Comparison of ENCODE assay signal across 8 cellular contexts in the genomic region with DNA sequence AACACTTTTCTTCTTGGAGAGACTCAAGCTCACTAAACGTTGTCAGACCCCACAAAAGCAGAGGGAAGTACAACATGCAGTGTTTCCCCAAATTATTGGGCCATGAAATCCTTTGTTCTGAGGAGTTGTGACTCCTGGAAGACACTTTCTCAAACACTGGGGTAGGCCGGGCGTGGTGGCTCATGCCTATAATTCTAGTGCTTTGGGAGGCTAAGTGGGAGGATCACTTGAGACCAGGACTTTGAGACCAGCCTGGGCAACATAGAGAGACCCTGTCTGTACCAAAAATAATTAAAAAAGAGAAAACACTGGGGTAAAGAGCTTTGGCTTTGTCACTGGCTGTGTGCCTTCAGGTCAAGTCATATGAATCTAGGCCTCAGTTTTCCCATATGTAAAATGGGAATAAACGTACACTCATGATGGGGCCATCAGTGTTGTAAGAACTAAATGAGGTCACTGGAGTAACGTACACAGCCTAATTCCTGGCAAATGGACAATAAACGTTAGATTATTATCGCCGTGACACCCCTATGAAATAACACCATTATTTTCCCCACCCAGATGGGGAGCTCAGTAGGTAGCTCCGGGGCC.
DNase-seq lines count a peak whose midpoint lies in the region; ATAC-seq and TF ChIP-seq lines count a peak whose summit lies in the region.

No MANE protein-coding gene starts in this region.

- no peak for TF ChIP-seq EP300 in esophagus muscularis mucosa (IDR thresholded peaks at IDR 0.05)

- H4K20me1 ChIP-seq in DOHH2 (ENCODE audit: control insufficient read depth, insufficient read depth, low read depth, low read length): no peaks in the 10 kb centered on the region

- intact Hi-C loops in esophagus muscularis mucosa (cut with DNase I) (loop anchor here (1.0 to 2.0 kb wide), 2 partner anchors 307 to 352 kb away; no protein-coding TSS in a partner anchor), prostate gland (cut with DNase I) (loop anchor here (2.0 to 10.0 kb wide), 4 partner anchors 354 to 816 kb away; a partner anchor contains a TSS), sciatic nerve (cut with DNase I) (loop anchor here (5.0 kb wide), 1 partner anchor 306 kb away; no protein-coding TSS in a partner anchor)

- H3K9me3 ChIP-seq in DOHH2 (ENCODE audit: control insufficient read depth, insufficient read depth, low read length) (no peaks in the 10 kb centered on the region), Peyer's patch (no peaks in the 10 kb centered on the region), esophagus muscularis mucosa (no peaks in the 10 kb centered on the region), prostate gland (no peaks in the 10 kb centered on the region)

- no peak for ATAC-seq in sciatic nerve
- ATAC-seq in GM18870 (IDR thresholded peaks at IDR 0.05; ENCODE audit: unreplicated experiment): no peak
- no peak for ATAC-seq in HG02798 (IDR thresholded peaks at IDR 0.05; ENCODE audit: poor library complexity, unreplicated experiment)

- WGBS in esophagus muscularis mucosa: 37% methylated on average over 9 of the region's 9 CpGs
- WGBS in prostate gland: 26% methylated on average over 9 of the region's 9 CpGs

- H3K4me1 ChIP-seq in DOHH2 (ENCODE audit: control insufficient read depth, low read length): peaks cover 5% of the 10 kb centered on the region
- peaks cover 0 to 6% (median 0%) of the 10 kb centered on the region in 4 donors for H3K4me1 ChIP-seq in Peyer's patch
- peaks cover 5 to 41% (median 34%) of the 10 kb centered on the region in 4 donors for H3K4me1 ChIP-seq in esophagus muscularis mucosa
- peaks cover 3% of the 10 kb centered on the region for H3K4me1 ChIP-seq in prostate gland (replicated peaks)

- TF ChIP-seq POLR2A in Peyer's patch (IDR thresholded peaks at IDR 0.05): no peak
- no peak for TF ChIP-seq POLR2A in esophagus muscularis mucosa (IDR thresholded peaks at IDR 0.05; ENCODE audit: low read depth)
- TF ChIP-seq POLR2A in prostate gland (IDR thresholded peaks at IDR 0.05): no peak

- DNase-seq in Peyer's patch (no peak), esophagus muscularis mucosa (ENCODE audit: extremely low spot score) (no peak), prostate gland (ENCODE audit: low spot score) (no peak), sciatic nerve (ENCODE audit: low spot score) (no peak), NCI-H2107 treated with DMSO at 0.1 percent for 48 hours (lab: John Stamatoyannopoulos, UW; ENCODE audit: unreplicated experiment) (no peak)

- TF ChIP-seq CTCF in DOHH2 (IDR thresholded peaks at IDR 0.05; ENCODE audit: low read depth, low read length, poor library complexity, severe bottlenecking) (no peak), Peyer's patch (IDR thresholded peaks at IDR 0.05) (peak in 1 of 6 experiments; percentile 27), esophagus muscularis mucosa (IDR thresholded peaks at IDR 0.05) (no peak), prostate gland (IDR thresholded peaks at IDR 0.05) (no peak)

- H3K4me3 ChIP-seq in DOHH2 (ENCODE audit: low read length) (peak overlapping the region; percentile 71), Peyer's patch (peak overlapping the region in 3 of 4 donors; percentile 37 to 65 (median 65)), esophagus muscularis mucosa (peak overlapping the region; percentile 65 to 80 (median 70)), prostate gland (peak overlapping the region; percentile 49 to 51)

- H3K36me3 ChIP-seq in DOHH2 (ENCODE audit: control insufficient read depth, low read length) (no peaks in the 10 kb centered on the region), Peyer's patch (no peaks in the 10 kb centered on the region), esophagus muscularis mucosa (no peaks in the 10 kb centered on the region), prostate gland (no peaks in the 10 kb centered on the region)

- H3K9me2 ChIP-seq in DOHH2 (replicated peaks; ENCODE audit: control insufficient read depth, low read length): no peaks in the 10 kb centered on the region

- H3K79me2 ChIP-seq in DOHH2 (ENCODE audit: control insufficient read depth, low read length): no peaks in the 10 kb centered on the region

- H3K27ac ChIP-seq in DOHH2 (ENCODE audit: low read depth, low read length) (no peak overlapping the region), Peyer's patch (no peak overlapping the region), esophagus muscularis mucosa (replicated peaks in 1 of 4) (no peak overlapping the region), prostate gland (no peak overlapping the region)

- H3K27me3 ChIP-seq in DOHH2 (ENCODE audit: control insufficient read depth, low read length): peaks cover 9% of the 10 kb centered on the region
- H3K27me3 ChIP-seq in Peyer's patch: no peaks in the 10 kb centered on the region
- H3K27me3 ChIP-seq in esophagus muscularis mucosa: no peaks in the 10 kb centered on the region
- H3K27me3 ChIP-seq in prostate gland (replicated peaks; ENCODE audit: insufficient read depth): no peaks in the 10 kb centered on the region

- no peaks in the 10 kb centered on the region for H3F3A ChIP-seq in DOHH2 (ENCODE audit: control insufficient read depth, insufficient read depth)

- H3K4me2 ChIP-seq in DOHH2 (ENCODE audit: low read length): peak overlapping the region; percentile 90
